8 cellular contexts compared by ENCODE assay signal in the genomic region with DNA sequence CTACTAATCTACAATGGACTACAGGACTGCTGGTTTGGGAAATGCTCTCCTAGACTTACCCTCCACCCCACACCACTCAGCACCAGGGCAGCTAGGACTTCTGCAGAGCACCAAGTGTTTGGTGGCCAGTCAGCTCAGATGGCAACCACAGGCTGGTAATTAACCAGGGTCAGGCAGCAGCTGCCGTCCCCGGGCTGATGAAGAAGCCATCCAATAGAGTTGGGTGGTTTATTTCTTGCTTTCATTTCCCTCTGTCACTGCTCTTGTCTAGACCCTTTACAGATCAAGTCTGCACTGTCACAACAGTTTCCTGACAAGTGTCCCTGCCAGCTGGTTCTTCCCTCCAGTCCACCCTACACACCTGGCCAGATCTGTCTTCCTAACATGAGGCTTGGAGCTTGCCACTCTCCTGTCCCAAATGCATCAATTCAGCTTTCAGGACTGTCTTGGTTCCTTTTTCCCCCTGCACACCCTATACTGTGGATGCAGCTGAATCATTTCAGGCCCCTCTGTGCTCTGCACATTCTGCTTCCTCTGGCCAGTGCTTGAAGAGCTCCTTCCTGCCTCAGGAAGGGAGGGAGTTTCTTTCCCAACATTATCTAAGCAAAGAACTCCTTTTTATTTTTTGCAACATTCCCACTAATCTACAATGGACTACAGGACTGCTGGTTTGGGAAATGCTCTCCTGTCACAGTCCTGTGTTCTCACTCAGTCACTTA. TPM values are rescaled to one million over a fixed set of nuclear protein-coding genes. Genes with fewer than 3 reads are reported as not detected.
DNase-seq lines count a peak whose midpoint lies in the region; ATAC-seq and TF ChIP-seq lines count a peak whose summit lies in the region.
"Had no signal": no experiment of that assay in that cellular context is flagged by ENCODE, and none has a peak within 500 bp of the region (broad histone marks: within the 10 kb centered on the region; RNA-seq: fewer than 3 reads in every experiment).

No MANE protein-coding gene starts in this region.

- no peaks in the 10 kb centered on the region for H3K9me2 ChIP-seq in GM23338 (ENCODE audit: insufficient read depth)

- no peak overlapping the region for H3K4me3 Mint-ChIP-seq in GM23338

- H3K36me3 ChIP-seq in GM23338 (ENCODE audit: insufficient read depth) (no peaks in the 10 kb centered on the region), parathyroid adenoma (ENCODE audit: control insufficient read depth, insufficient read depth, low read length) (no peaks in the 10 kb centered on the region)

- no peaks in the 10 kb centered on the region for H3K9me3 ChIP-seq in parathyroid adenoma (ENCODE audit: control insufficient read depth, low read length)

- no peak overlapping the region for H3K4me3 ChIP-seq in GM23338
- H3K4me3 ChIP-seq in NB4 (ENCODE audit: low read depth, low read length), result no peak overlapping the region
- H3K4me3 ChIP-seq in parathyroid adenoma (ENCODE audit: low read depth, low read length), result no peak overlapping the region
- no peak overlapping the region for H3K4me3 ChIP-seq in coronary artery

- H3K9ac ChIP-seq in parathyroid adenoma, result no peak overlapping the region

- H3K27me3 ChIP-seq in GM23338 (ENCODE audit: insufficient read depth) (no peaks in the 10 kb centered on the region), parathyroid adenoma (ENCODE audit: control insufficient read depth, insufficient read depth, low read length) (no peaks in the 10 kb centered on the region)

- peak; percentile 64 for ATAC-seq in GM19023 (IDR thresholded peaks at IDR 0.05; ENCODE audit: unreplicated experiment)
- ATAC-seq in GM23338, result no peak

- DNase-seq in GM23338 (ENCODE audit: low spot score), result no peak
- DNase-seq in NB4 (ENCODE audit: low read depth), result peak; percentile 19
- no peak for DNase-seq in GF-D8 (lab: John Stamatoyannopoulos, UW)
- no peak for DNase-seq in coronary artery (ENCODE audit: low spot score)
- DNase-seq in SHP77 (lab: John Stamatoyannopoulos, UW), result no peak
- DNase-seq: stimulated activated CD4-positive, alpha-beta T cell treated with anti-CD3 and anti-CD28 coated beads, Interleukin-12 subunit alpha, Interleukin-12 subunit beta, amount 100 ng/mL, for 4 hours had no signal

- H3K79me2 ChIP-seq in GM23338 (replicated peaks; ENCODE audit: insufficient read depth) (no peaks in the 10 kb centered on the region), parathyroid adenoma (no peaks in the 10 kb centered on the region)

- H3K9me3 Mint-ChIP-seq in GM23338, result no peaks in the 10 kb centered on the region

- H3K36me3 Mint-ChIP-seq in GM23338 (ENCODE audit: low read depth), result no peaks in the 10 kb centered on the region

- H3K4me1 Mint-ChIP-seq in GM23338, result peaks cover 24% of the 10 kb centered on the region

- H3F3A ChIP-seq in GM23338 (replicated peaks; ENCODE audit: low read depth), result no peaks in the 10 kb centered on the region

- no peak for TF ChIP-seq POLR2A in NB4 (IDR thresholded peaks at IDR 0.05; ENCODE audit: extremely low read depth, insufficient read length)

- no peak overlapping the region for H3K27ac Mint-ChIP-seq in GM23338

- peaks cover 15% of the 10 kb centered on the region for H3K27me3 Mint-ChIP-seq in GM23338 (ENCODE audit: insufficient read depth, low read depth, poor library complexity)

- H3K27ac ChIP-seq in GM23338 (ENCODE audit: low read depth), result no peak overlapping the region
- H3K27ac ChIP-seq in parathyroid adenoma, result peak overlapping the region; percentile 20
- no peak overlapping the region for H3K27ac ChIP-seq in coronary artery

- H4K20me1 ChIP-seq in GM23338 (replicated peaks; ENCODE audit: insufficient read depth), result no peaks in the 10 kb centered on the region

- H2AFZ ChIP-seq in GM23338 (peak overlapping the region; percentile 56; the same call in 1 of the 2 replicates), parathyroid adenoma (no peak overlapping the region)

- TF ChIP-seq CTCF in GM23338 (conservative IDR thresholded peaks at IDR 0.05; ENCODE audit: low read depth in 2 of 2) (no peak), NB4 (IDR thresholded peaks at IDR 0.05; ENCODE audit: low read depth, low read length) (no peak), parathyroid adenoma (IDR thresholded peaks at IDR 0.05) (no peak), coronary artery (IDR thresholded peaks at IDR 0.05) (no peak)

- peaks cover 9% of the 10 kb centered on the region; the same call in 1 of the 2 replicates for H3K4me1 ChIP-seq in GM23338 (ENCODE audit: insufficient read depth)
- H3K4me1 ChIP-seq in parathyroid adenoma, result peaks cover 5% of the 10 kb centered on the region

- H3K4me2 ChIP-seq in GM23338 (no peak overlapping the region), parathyroid adenoma (ENCODE audit: low read length) (no peak overlapping the region)

TF ChIP-seq in GM23338, 12 proteins besides CTCF, POLR2A, EP300 and RAD21:
- TF ChIP-seq EZH2 (IDR thresholded peaks at IDR 0.05; ENCODE audit: low read depth, unreplicated experiment) (no peak), ZNF331 (CRISPR knock-in tag; IDR thresholded peaks at IDR 0.05; ENCODE audit: low read depth) (no peak), CREB1 (CRISPR knock-in tag; IDR thresholded peaks at IDR 0.05; ENCODE audit: low read depth) (no peak), JUNB (IDR thresholded peaks at IDR 0.05; ENCODE audit: unreplicated experiment) (no peak), EZH2phosphoT487 (IDR thresholded peaks at IDR 0.05; ENCODE audit: unreplicated experiment) (no peak)
- TF ChIP-seq, protein P1, sequence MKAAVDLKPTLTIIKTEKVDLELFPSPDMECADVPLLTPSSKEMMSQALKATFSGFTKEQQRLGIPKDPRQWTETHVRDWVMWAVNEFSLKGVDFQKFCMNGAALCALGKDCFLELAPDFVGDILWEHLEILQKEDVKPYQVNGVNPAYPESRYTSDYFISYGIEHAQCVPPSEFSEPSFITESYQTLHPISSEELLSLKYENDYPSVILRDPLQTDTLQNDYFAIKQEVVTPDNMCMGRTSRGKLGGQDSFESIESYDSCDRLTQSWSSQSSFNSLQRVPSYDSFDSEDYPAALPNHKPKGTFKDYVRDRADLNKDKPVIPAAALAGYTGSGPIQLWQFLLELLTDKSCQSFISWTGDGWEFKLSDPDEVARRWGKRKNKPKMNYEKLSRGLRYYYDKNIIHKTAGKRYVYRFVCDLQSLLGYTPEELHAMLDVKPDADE (IDR thresholded peaks at IDR 0.05), result no peak

RNA-seq across cellular contexts. Expression of gene HSPA9, which starts 30.2 kb away (rescaled TPM):
- total RNA-seq in GM23338 (2014; rRNA removed; shearing (Covaris generic)), result 751 and 880 TPM in 2 replicates
- 302 and 313 TPM in 2 replicates for polyA plus RNA-seq in GM23338 (2016; fragmentation: Nextera tagmentation; extraction: Ambion mirVana)
